ENCODE assay signal across 7 cellular contexts in the genomic region with DNA sequence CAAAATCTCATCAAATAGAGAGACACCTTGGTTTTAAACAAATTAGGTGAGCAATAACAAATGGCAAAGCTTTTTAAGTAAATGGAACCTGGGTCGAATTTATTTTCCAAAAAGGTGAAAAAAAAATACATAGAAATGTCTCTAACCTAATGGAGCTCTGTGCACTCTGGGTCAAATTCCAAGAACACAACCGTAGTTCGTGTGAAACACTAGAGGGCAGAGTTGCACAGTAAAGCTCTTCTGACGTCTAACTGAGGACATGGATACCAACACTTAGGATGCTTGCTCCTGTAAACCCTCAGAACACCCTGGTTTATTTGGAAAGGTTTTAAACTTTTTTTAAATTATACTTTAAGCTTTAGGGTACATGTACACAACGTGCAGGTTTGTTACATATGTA. TPM values are rescaled to one million over a fixed set of nuclear protein-coding genes. Genes with fewer than 3 reads are reported as not detected.
DNase-seq lines count a peak whose midpoint lies in the region; ATAC-seq and TF ChIP-seq lines count a peak whose summit lies in the region.

No MANE protein-coding gene starts in this region.

- H2AFZ ChIP-seq in mammary epithelial cell (ENCODE audit: low read depth, low read length): no peak overlapping the region

- no peak overlapping the region for H3K9ac ChIP-seq in mammary epithelial cell (ENCODE audit: insufficient read depth, low read length)

- no peaks in the 10 kb centered on the region for H3K79me2 ChIP-seq in mammary epithelial cell (ENCODE audit: insufficient read depth, low read length)

- no peaks in the 10 kb centered on the region for H4K20me1 ChIP-seq in mammary epithelial cell (ENCODE audit: insufficient read depth, low read length)

- intact Hi-C loops in mammary epithelial cell (cut with micrococcal nuclease): loop anchor here (1.0 to 5.0 kb wide), 4 partner anchors 185 to 1042 kb away; no protein-coding TSS in a partner anchor
- intact Hi-C loops in left colon (cut with DNase I, micrococcal nuclease): no loop called here
- intact Hi-C loops in thyroid gland (cut with DNase I): no loop called here

- no peak overlapping the region for H3K4me3 ChIP-seq in mammary epithelial cell (replicated peaks in 1 of 3; ENCODE audit: insufficient read depth in 1 of 3, low read depth in 2 of 3, low read length in 3 of 3)
- H3K4me3 ChIP-seq in thyroid gland (replicated peaks in 1 of 3): no peak overlapping the region

- TF ChIP-seq CTCF in mammary epithelial cell (conservative IDR thresholded peaks at IDR 0.05 in 1 of 2, IDR thresholded peaks at IDR 0.05 in 1 of 2; ENCODE audit: extremely low read depth in 1 of 2, insufficient read depth in 1 of 2, low read depth in 1 of 2, low read length in 2 of 2) (peak; percentile 71 to 85), thyroid gland (IDR thresholded peaks at IDR 0.05) (peak in 3 of 6 experiments; percentile 30 to 53 (median 30))

- H3K27ac ChIP-seq in mammary epithelial cell (ENCODE audit: insufficient read depth, low read depth, low read length) (no peak overlapping the region), thyroid gland (no peak overlapping the region)

- CTCF ChIA-PET in mammary epithelial cell (lab: Charles Lee; ENCODE audit: low non-redundant PET): interaction anchor here (0.5 to 1.1 kb wide), 7 partner anchors 9 to 597 kb away, joined by 3 to 6 read pairs (median 3); no protein-coding TSS in a partner anchor

- dilution Hi-C loops in mammary epithelial cell (cut with HindIII; ENCODE audit: low sequenced_read_pairs): loop anchor here (10.0 kb wide), 1 partner anchor 294 kb away; no protein-coding TSS in a partner anchor

- ATAC-seq in GM21526 (IDR thresholded peaks at IDR 0.05; ENCODE audit: low FRiP score, unreplicated experiment) (peak; percentile 96), left colon (peak; percentile 90)

- H3K4me1 ChIP-seq in mammary epithelial cell (ENCODE audit: insufficient read depth, low read length) (no peaks in the 10 kb centered on the region), thyroid gland (no peaks in the 10 kb centered on the region)

- no peaks in the 10 kb centered on the region for H3K9me3 ChIP-seq in mammary epithelial cell (replicated peaks; ENCODE audit: insufficient read depth, low read length)
- no peaks in the 10 kb centered on the region for H3K9me3 ChIP-seq in thyroid gland

- no peak overlapping the region for H3K4me2 ChIP-seq in mammary epithelial cell (ENCODE audit: insufficient read depth, low read depth, low read length)

- in situ Hi-C loops in mammary epithelial cell (cut with MboI; ENCODE audit: low sequenced_read_pairs in 2 of 2): loop anchor here (25.0 kb wide), 1 partner anchor 1052 kb away; a partner anchor contains a TSS

- TF ChIP-seq POLR2A in thyroid gland (IDR thresholded peaks at IDR 0.05): no peak

- no TSS peak for BruUV-seq in mammary epithelial cell (replicated peaks; lab: Mats Ljungman, UMichigan)

- DNase-seq in GM04504 (ENCODE audit: low read depth) (peak; percentile 24), HPDE6-E6E7 (ENCODE audit: extremely low spot score) (peak; percentile 31), NCI-H82 (lab: John Stamatoyannopoulos, UW) (peak; percentile 85), mammary epithelial cell (peak; percentile 41), left colon (no peak), thyroid gland (no peak)

- H3K36me3 ChIP-seq in mammary epithelial cell (ENCODE audit: insufficient read depth, low read length) (no peaks in the 10 kb centered on the region), thyroid gland (no peaks in the 10 kb centered on the region)

- H3K27me3 ChIP-seq in mammary epithelial cell (ENCODE audit: insufficient read depth, low read length): no peaks in the 10 kb centered on the region
- H3K27me3 ChIP-seq in thyroid gland: no peaks in the 10 kb centered on the region

- 0% methylated on average over 5 of the region's 5 CpGs for whole genome bisulfite sequencing in mammary epithelial cell (ENCODE audit: low coverage, missing lambda C conversion rate)
- WGBS in thyroid gland, 2 donors: 1 to 2% methylated on average over 5 of the region's 5 CpGs

RNA-seq across cellular contexts. Expression of a gene that starts 18.9 kb away (rescaled TPM):
- total RNA-seq in mammary epithelial cell: not detected
- not detected for polyA plus RNA-seq in mammary epithelial cell
- polyA minus RNA-seq in mammary epithelial cell: not detected
- not detected for total RNA-seq in left colon
- under 1 TPM in 1 of 4 donors, not detected in 3; 0.27 TPM for total RNA-seq in thyroid gland

Comparison
In these comparisons a context has a peak if more than half of its experiments do, and no peak if none do; other contexts are left out.
1. DNase-seq: peak in GM04504 (single experiment), HPDE6-E6E7 (single experiment), NCI-H82 (single experiment) and mammary epithelial cell (single experiment); none in left colon (0 of 2) and thyroid gland (0 of 2).